29 cellular contexts compared by ENCODE assay signal in the genomic region with DNA sequence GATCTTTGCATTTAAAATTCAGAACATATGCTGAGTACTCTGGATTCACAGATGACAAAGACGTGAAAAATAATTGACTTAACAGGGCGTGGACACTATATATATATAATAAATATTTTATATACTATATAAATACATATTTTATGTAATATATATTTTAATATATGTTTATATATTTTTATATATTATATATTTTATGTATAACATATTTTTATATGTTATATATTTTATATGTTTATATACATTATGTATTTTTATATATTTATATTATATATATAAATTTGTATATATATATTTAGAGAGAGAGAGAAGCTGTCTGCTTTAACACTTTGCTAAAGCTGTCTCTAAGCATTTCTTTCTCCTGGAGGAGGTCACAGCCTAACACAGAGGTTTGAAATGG.
"Had no signal": no experiment of that assay in that cellular context is flagged by ENCODE, and none has a peak within 500 bp of the region (broad histone marks: within the 10 kb centered on the region; RNA-seq: fewer than 3 reads in every experiment).

No MANE protein-coding gene starts in this region.

- H3K9me3 ChIP-seq: gastroesophageal sphincter, heart left ventricle, left lung, mucosa of descending colon, neutrophil, right lobe of liver, suprapubic skin, transverse colon, upper lobe of right lung, uterus had no signal

- H3K36me3 ChIP-seq: gastroesophageal sphincter, heart left ventricle, left lung, neutrophil, right lobe of liver, suprapubic skin, transverse colon, upper lobe of right lung, uterus had no signal

- H3K27ac Mint-ChIP-seq: endodermal cell; mesothelial cell of epicardium; natural killer cell treated with Interleukin-12 subunit alpha and Interleukin-12 subunit beta and Interleukin-15 and Interleukin-18, amount 100 ng/mL, for 72 hours; progenitor cell of endocrine pancreas had no signal

- H3K27me3 ChIP-seq: gastroesophageal sphincter, heart left ventricle, hepatocyte, left lung, neutrophil, right lobe of liver, suprapubic skin, transverse colon, upper lobe of right lung, uterus had no signal

- H3K4me3 Mint-ChIP-seq: endodermal cell; mesothelial cell of epicardium; naive B cell; natural killer cell treated with Interleukin-12 subunit alpha and Interleukin-12 subunit beta and Interleukin-15 and Interleukin-18, amount 100 ng/mL, for 72 hours; neural crest cell; stimulated activated naive CD8-positive, alpha-beta T cell treated with anti-CD3 and anti-CD28 coated beads, Interleukin-15, amount 100 ng/mL, for 72 hours had no signal

- H3K27me3 Mint-ChIP-seq: naive B cell; natural killer cell treated with Interleukin-12 subunit alpha and Interleukin-12 subunit beta and Interleukin-15 and Interleukin-18, amount 100 ng/mL, for 72 hours; progenitor cell of endocrine pancreas; stimulated activated naive CD8-positive, alpha-beta T cell treated with anti-CD3 and anti-CD28 coated beads, Interleukin-15, amount 100 ng/mL, for 72 hours had no signal

- H3K9ac ChIP-seq: parathyroid adenoma had no signal

- ATAC-seq: esophagus mucosa, gastroesophageal sphincter, heart left ventricle, left cardiac atrium, left lung, mucosa of descending colon, right lobe of liver, upper lobe of right lung had no signal

- H3K4me1 ChIP-seq: heart left ventricle, left lung, parathyroid adenoma, right lobe of liver, suprapubic skin, transverse colon, upper lobe of right lung, uterus had no signal

- DNase-seq: cortex of kidney; effector CD4-positive, alpha-beta T cell; endodermal cell; foreskin fibroblast; heart left ventricle; left cardiac atrium; left lung; mesenchymal stem cell; mucosa of descending colon; naive B cell; right lobe of liver; small intestine; stimulated activated CD4-positive, alpha-beta T cell treated with anti-CD3 and anti-CD28 coated beads, Interleukin-15, amount 100 ng/mL, for 24 hours; stimulated activated CD4-positive, alpha-beta T cell treated with anti-CD3 and anti-CD28 coated beads, Interleukin-2, amount 100 ng/mL, for 48 hours; stimulated activated naive CD4-positive, alpha-beta T cell; stimulated activated naive CD8-positive, alpha-beta T cell treated with anti-CD3 and anti-CD28 coated beads, Interleukin-15, amount 100 ng/mL, for 72 hours; transverse colon; upper lobe of right lung; uterus had no signal

- H3K4me3 ChIP-seq: gastroesophageal sphincter, heart left ventricle, hepatocyte, left lung, mucosa of descending colon, right lobe of liver, suprapubic skin, transverse colon, upper lobe of right lung, uterus had no signal

- H3K4me1 Mint-ChIP-seq: naive B cell, neural crest cell had no signal

- H3K36me3 Mint-ChIP-seq: mesothelial cell of epicardium; naive B cell; natural killer cell treated with Interleukin-12 subunit alpha and Interleukin-12 subunit beta and Interleukin-15 and Interleukin-18, amount 100 ng/mL, for 72 hours had no signal

- FAIRE-seq: small intestine had no signal

- H3K9me3 Mint-ChIP-seq: endodermal cell; mesothelial cell of epicardium; naive B cell; natural killer cell treated with Interleukin-12 subunit alpha and Interleukin-12 subunit beta and Interleukin-15 and Interleukin-18, amount 100 ng/mL, for 72 hours; neural crest cell; stimulated activated naive CD8-positive, alpha-beta T cell treated with anti-CD3 and anti-CD28 coated beads, Interleukin-15, amount 100 ng/mL, for 72 hours had no signal
